ENCODE assay signal across 9 cellular contexts in genomic region chr16:13055480-13055879, GRCh38.
"Had no signal": no experiment of that assay in that cellular context is flagged by ENCODE, and none has a peak within 500 bp of the region (broad histone marks: within the 10 kb centered on the region; RNA-seq: fewer than 3 reads in every experiment).

No MANE protein-coding gene starts in this region.

- DNase-seq: GM23248, GOT3, H7, H9, HCEC 1CT, HFFc6 had no signal

- H3K4me3 Mint-ChIP-seq: H9, HFFc6 had no signal

- ATAC-seq: HCT116 had no signal

- FAIRE-seq: H54 had no signal

- H3K4me3 ChIP-seq: GM23248, HAP-1 had no signal

- H3K27ac ChIP-seq: GM23248 had no signal

- H3K4me1 ChIP-seq: HAP-1 had no signal

- H3K27ac Mint-ChIP-seq: H9, HFFc6 had no signal

- H3K36me3 ChIP-seq: HAP-1 had no signal

- H3K9ac ChIP-seq: GM23248 had no signal

- H2AFZ ChIP-seq: GM23248 had no signal
